In the genomic region with DNA sequence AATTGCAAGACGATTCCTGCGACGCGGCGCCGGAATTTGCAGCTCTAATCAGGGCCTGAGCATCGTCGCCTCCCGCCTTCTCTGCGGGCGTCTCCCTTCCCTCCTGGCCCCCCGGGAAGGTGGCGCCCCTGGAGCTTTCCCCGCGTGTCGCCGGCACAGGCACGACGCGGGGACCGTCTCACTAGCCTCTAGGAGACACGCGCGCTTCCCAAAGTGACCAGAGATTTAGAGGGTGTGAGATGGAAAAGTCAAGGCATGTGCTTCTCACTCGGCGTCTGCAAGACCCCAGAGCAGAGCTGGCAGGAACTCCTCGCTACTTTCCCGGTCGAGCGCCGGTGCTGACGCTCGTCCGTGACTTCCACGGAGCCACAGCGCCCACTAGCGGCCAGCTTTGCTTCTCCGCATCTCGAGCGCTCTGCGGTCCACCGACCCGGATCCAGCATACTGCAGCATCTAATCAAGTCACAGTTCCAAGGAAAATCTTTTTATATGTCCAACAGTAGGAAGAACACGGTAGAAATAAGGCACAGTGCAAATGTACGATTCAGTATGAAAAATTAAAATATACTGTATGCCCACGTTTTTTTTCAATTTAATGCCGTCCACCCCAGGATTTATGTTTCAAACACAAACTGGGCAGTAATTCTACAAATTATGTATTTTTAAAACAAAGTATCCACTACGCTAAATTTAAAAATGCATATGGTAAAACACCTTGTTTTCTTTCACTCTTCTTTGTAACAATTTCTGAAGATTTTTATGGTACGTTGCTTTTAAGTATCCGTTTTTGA, we compare ENCODE assay signal across 1 cellular context.
TF ChIP-seq lines count a peak whose summit lies in the region.

No MANE protein-coding gene starts in this region.

TF ChIP-seq in endothelial cell of umbilical vein, 7 proteins besides CTCF, POLR2A, EP300 and RAD21 (continued from another document):
- TF ChIP-seq, protein P1, sequence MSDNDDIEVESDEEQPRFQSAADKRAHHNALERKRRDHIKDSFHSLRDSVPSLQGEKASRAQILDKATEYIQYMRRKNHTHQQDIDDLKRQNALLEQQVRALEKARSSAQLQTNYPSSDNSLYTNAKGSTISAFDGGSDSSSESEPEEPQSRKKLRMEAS (IDR thresholded peaks at IDR 0.05; ENCODE audit: insufficient read depth, insufficient read length) = peak; percentile 16
- no peak for TF ChIP-seq FOS (IDR thresholded peaks at IDR 0.05; ENCODE audit: borderline replicate concordance, insufficient read depth, low read length)
- peak; percentile 30 for TF ChIP-seq POLR2AphosphoS5 (IDR thresholded peaks at IDR 0.05; ENCODE audit: insufficient read depth, low read depth, low read length)
